Comparison of ENCODE assay signal across 17 cellular contexts in genomic region chr2:20194097-20194989, GRCh38. TPM values are rescaled to one million over a fixed set of nuclear protein-coding genes. Genes with fewer than 3 reads are reported as not detected.
DNase-seq lines count a peak whose midpoint lies in the region; TF ChIP-seq lines count a peak whose summit lies in the region.
"Had no signal": no experiment of that assay in that cellular context is flagged by ENCODE, and none has a peak within 500 bp of the region (broad histone marks: within the 10 kb centered on the region; RNA-seq: fewer than 3 reads in every experiment).

No MANE protein-coding gene starts in this region.

- H3K14ac ChIP-seq in neuronal stem cell (ENCODE audit: low read length), result no peak overlapping the region

- H3K9me3 ChIP-seq in liver (ENCODE audit: control insufficient read depth in 4 of 4, low read length in 3 of 4) (no peaks in the 10 kb centered on the region), neuronal stem cell (replicated peaks in 1 of 2; ENCODE audit: control insufficient read depth in 2 of 2, insufficient read depth in 1 of 2, low read depth in 1 of 2, low read length in 2 of 2) (no peaks in the 10 kb centered on the region), SJCRH30 (replicated peaks) (no peaks in the 10 kb centered on the region)
- H3K9me3 ChIP-seq: Peyer's patch had no signal

- H3K36me3 ChIP-seq in liver (ENCODE audit: control insufficient read depth in 4 of 4, insufficient read depth in 3 of 4, low read depth in 1 of 4, low read length in 3 of 4), result no peaks in the 10 kb centered on the region
- H3K36me3 ChIP-seq in neuronal stem cell (replicated peaks in 1 of 2; ENCODE audit: control insufficient read depth in 2 of 2, insufficient read depth in 2 of 2, low read length in 2 of 2), result no peaks in the 10 kb centered on the region
- no peaks in the 10 kb centered on the region for H3K36me3 ChIP-seq in SJCRH30
- H3K36me3 ChIP-seq: Peyer's patch had no signal

- peak overlapping the region; percentile 70 for H2AFZ ChIP-seq in neuronal stem cell (ENCODE audit: low read length)

- H3K27me3 ChIP-seq in liver (ENCODE audit: control insufficient read depth in 4 of 4, insufficient read depth in 4 of 4, low read length in 3 of 4), result no peaks in the 10 kb centered on the region
- peaks cover 0 to 11% (median 0%) of the 10 kb centered on the region in 3 experiments for H3K27me3 ChIP-seq in neuronal stem cell (ENCODE audit: control insufficient read depth in 3 of 3, insufficient read depth in 3 of 3, low read depth in 1 of 3, low read length in 3 of 3)
- H3K27me3 ChIP-seq in SJCRH30, result peaks cover 9% of the 10 kb centered on the region
- H3K27me3 ChIP-seq: Peyer's patch had no signal

- peak overlapping the region; percentile 50 for H2BK15ac ChIP-seq in neuronal stem cell (ENCODE audit: low read length)

- H3K27ac ChIP-seq in VCaP, result peak overlapping the region; percentile 96
- peak overlapping the region; percentile 68 to 94 for H3K27ac ChIP-seq in liver (ENCODE audit: low read depth in 1 of 2, low read length in 2 of 2)
- H3K27ac ChIP-seq in neuronal stem cell (replicated peaks; ENCODE audit: low read length), result no peak overlapping the region
- H3K27ac ChIP-seq in caudate nucleus (ENCODE audit: low read depth, low read length), result no peak overlapping the region
- H3K27ac ChIP-seq in SJCRH30, result no peak overlapping the region

- H2BK12ac ChIP-seq in neuronal stem cell (ENCODE audit: low read length), result no peak overlapping the region

- peak overlapping the region; percentile 59 for H3K18ac ChIP-seq in neuronal stem cell (ENCODE audit: low read length)

- H3K4me3 ChIP-seq in liver (ENCODE audit: low read depth in 1 of 3, low read length in 3 of 3) (no peak overlapping the region), neuronal stem cell (ENCODE audit: low read length in 2 of 2) (no peak overlapping the region), SJCRH30 (no peak overlapping the region)
- H3K4me3 ChIP-seq: Peyer's patch had no signal

- no peak overlapping the region for H2AK5ac ChIP-seq in neuronal stem cell (ENCODE audit: low read depth, low read length)

- H3K23ac ChIP-seq in neuronal stem cell (ENCODE audit: low read depth, low read length, poor library complexity), result no peak overlapping the region

- TF ChIP-seq RAD21 in liver (IDR thresholded peaks at IDR 0.05), result no peak

- TF ChIP-seq CTCF in VCaP (conservative IDR thresholded peaks at IDR 0.05), result no peak
- TF ChIP-seq CTCF in liver (IDR thresholded peaks at IDR 0.05; ENCODE audit: low read depth, low read length, missing input control), result no peak

- no peak overlapping the region for H3K9ac ChIP-seq in liver (ENCODE audit: low read depth in 1 of 2, low read length in 2 of 2)
- no peak overlapping the region for H3K9ac ChIP-seq in neuronal stem cell (ENCODE audit: low read depth, low read length, poor library complexity)

- H2BK120ac ChIP-seq in neuronal stem cell (ENCODE audit: low read depth, low read length), result no peak overlapping the region

- peak; percentile 29 for DNase-seq in AG08395 (ENCODE audit: low spot score)
- no peak for DNase-seq in neuronal stem cell (ENCODE audit: low spot score)
- no peak for DNase-seq in caudate nucleus (lab: John Stamatoyannopoulos, UW)
- DNase-seq in NCI-H2171 (lab: John Stamatoyannopoulos, UW), result no peak
- no peak for DNase-seq in SJCRH30
- no peak for DNase-seq in KG1 (lab: John Stamatoyannopoulos, UW)
- DNase-seq: 8988T, H7, NCI-H1105, NCI-H1694, NCI-H2081, NCI-H2171 treated with DMSO at 0.1 percent for 48 hours, NCI-H526, Peyer's patch, Right ventricle myocardium superior had no signal

- no peak overlapping the region for H4K8ac ChIP-seq in neuronal stem cell (ENCODE audit: low read depth, low read length)

- no peaks in the 10 kb centered on the region for H3K79me1 ChIP-seq in neuronal stem cell (ENCODE audit: low read depth, low read length)

- H4K91ac ChIP-seq in neuronal stem cell (ENCODE audit: low read depth, low read length, poor library complexity), result no peak overlapping the region

- H3K4me1 ChIP-seq in liver (ENCODE audit: control insufficient read depth in 4 of 4, insufficient read depth in 4 of 4, low read length in 3 of 4), result peaks cover 16 to 87% (median 71%) of the 10 kb centered on the region in 4 donors
- peaks cover 8 to 20% of the 10 kb centered on the region in 2 donors for H3K4me1 ChIP-seq in neuronal stem cell (ENCODE audit: control insufficient read depth in 2 of 2, insufficient read depth in 1 of 2, low read depth in 1 of 2, low read length in 2 of 2)
- no peaks in the 10 kb centered on the region for H3K4me1 ChIP-seq in SJCRH30

- no peak overlapping the region for H3K4ac ChIP-seq in neuronal stem cell (ENCODE audit: low read length)

- H3K4me2 ChIP-seq in neuronal stem cell (ENCODE audit: insufficient read depth, low read length, poor library complexity, severe bottlenecking), result no peak overlapping the region

- H2BK5ac ChIP-seq in neuronal stem cell (ENCODE audit: low read length), result no peak overlapping the region

- 54% methylated on average over 16 of the region's 16 CpGs for WGBS in liver
- WGBS in neuronal stem cell (ENCODE audit: extremely low coverage in 2 of 2, insufficient read length in 2 of 2, insufficient replicate concordance in 1 of 2), 2 donors, result no CpG with 5 or more reads among the region's 16 CpGs

TF ChIP-seq in liver, 16 proteins besides CTCF, POLR2A, EP300 and RAD21:
- TF ChIP-seq SP1 (IDR thresholded peaks at IDR 0.05) (no peak), GABPA (IDR thresholded peaks at IDR 0.05 in 1 of 2, conservative IDR thresholded peaks at IDR 0.05 in 1 of 2) (no peak), FOXA1 (IDR thresholded peaks at IDR 0.05) (no peak), HNF4A (conservative IDR thresholded peaks at IDR 0.05) (peak in 1 of 2 donors; percentile 50), FOXA2 (IDR thresholded peaks at IDR 0.05) (no peak), JUND (IDR thresholded peaks at IDR 0.05) (no peak), RXRA (IDR thresholded peaks at IDR 0.05) (peak; percentile 12 to 59), EGR1 (IDR thresholded peaks at IDR 0.05; ENCODE audit: low read depth in 2 of 2) (no peak), YY1 (IDR thresholded peaks at IDR 0.05) (no peak)

RNA-seq across cellular contexts. Expression of gene SDC1, which starts 30.6 kb away (rescaled TPM):
- 100 to 1,000 TPM in 1 of 2 donors, 10 to 100 TPM in 1; 99.6 to 269 TPM for total RNA-seq in liver
- 100 to 1,000 TPM; 124 to 363 TPM for polyA plus RNA-seq in liver
- polyA plus RNA-seq in neuronal stem cell (2013, experiment 1 of 2), result 45.3 TPM
- polyA plus RNA-seq in neuronal stem cell (2013, experiment 2 of 2), result 48.1 TPM
- total RNA-seq in SJCRH30 (2014; rRNA removed; shearing (Covaris generic)), result 61.8 and 62.6 TPM in 2 replicates

Comparison
In these comparisons a context has a peak if more than half of its experiments do, and no peak if none do; other contexts are left out.
1. H3K27ac ChIP-seq: peak in VCaP (single experiment) and liver (2 of 2); none in neuronal stem cell (single experiment), caudate nucleus (single experiment) and SJCRH30 (single experiment).